Comparison of ENCODE assay signal across 15 cellular contexts in the genomic region with DNA sequence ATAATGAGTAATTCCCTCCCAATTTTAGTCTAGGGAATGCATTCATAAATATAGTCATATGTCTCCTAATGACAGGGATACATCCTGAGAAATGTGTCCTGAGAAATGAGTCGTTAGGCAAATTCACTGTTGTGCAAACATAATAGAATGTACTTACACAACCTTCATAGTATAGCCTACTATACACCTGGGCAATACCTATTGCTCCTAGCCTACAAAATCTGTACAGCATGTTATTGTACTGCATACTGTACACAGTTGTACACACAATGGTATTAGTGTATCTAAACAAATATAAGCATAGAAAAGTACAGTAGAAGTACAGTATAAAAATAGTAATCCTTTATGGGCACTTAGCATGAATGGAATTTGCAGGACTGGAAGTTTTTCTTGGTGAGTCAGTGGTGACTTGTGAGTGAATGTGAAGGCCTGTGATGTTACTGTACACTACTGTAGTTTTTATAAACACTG. TPM values are rescaled to one million over a fixed set of nuclear protein-coding genes. Genes with fewer than 3 reads are reported as not detected.
DNase-seq lines count a peak whose midpoint lies in the region; ATAC-seq and TF ChIP-seq lines count a peak whose summit lies in the region.
"Had no signal": no experiment of that assay in that cellular context is flagged by ENCODE, and none has a peak within 500 bp of the region (broad histone marks: within the 10 kb centered on the region; RNA-seq: fewer than 3 reads in every experiment).

No MANE protein-coding gene starts in this region.

- no peak overlapping the region for H3K27ac ChIP-seq in mesendoderm (ENCODE audit: low read depth, low read length)
- H3K27ac ChIP-seq: esophagus squamous epithelium, WERI-Rb-1 had no signal

- in situ Hi-C loops in astrocyte of the spinal cord (cut with HindIII; ENCODE audit: low sequenced_read_pairs), result no loop called here

- no peak overlapping the region for H3K9ac ChIP-seq in mesendoderm (ENCODE audit: low read length)

- no peak overlapping the region for H2AK5ac ChIP-seq in mesendoderm (ENCODE audit: low read length)

- no peak overlapping the region for H3K18ac ChIP-seq in mesendoderm (ENCODE audit: low read length)

- H3K79me1 ChIP-seq in mesendoderm (ENCODE audit: low read length), result peaks cover 9% of the 10 kb centered on the region

- no peak for ATAC-seq in GM18867 (IDR thresholded peaks at IDR 0.05; ENCODE audit: unreplicated experiment)
- no peak for ATAC-seq in HG02798 (IDR thresholded peaks at IDR 0.05; ENCODE audit: poor library complexity, unreplicated experiment)
- ATAC-seq in HG03439 (IDR thresholded peaks at IDR 0.05; ENCODE audit: unreplicated experiment), result no peak

- H4K8ac ChIP-seq in mesendoderm (ENCODE audit: low read depth, low read length), result no peak overlapping the region

- no peak overlapping the region for H2BK15ac ChIP-seq in mesendoderm (replicated peaks; ENCODE audit: low read depth)

- H3K4me3 ChIP-seq in BJ (ENCODE audit: low read depth, low read length) (no peak overlapping the region), MG63 (no peak overlapping the region), astrocyte of the spinal cord (ENCODE audit: low read depth, low read length) (no peak overlapping the region), mesendoderm (ENCODE audit: low read length) (no peak overlapping the region)
- H3K4me3 ChIP-seq: esophagus squamous epithelium had no signal

- no peak overlapping the region for H4K5ac ChIP-seq in mesendoderm (ENCODE audit: low read length)

- H3K79me2 ChIP-seq in mesendoderm (ENCODE audit: control insufficient read depth, insufficient read depth, low read length), result peaks cover 9% of the 10 kb centered on the region

- POLR2A ChIA-PET in BJ (lab: Charles Lee), result no interaction called here

- no peaks in the 10 kb centered on the region for H3K4me1 ChIP-seq in mesendoderm (ENCODE audit: control insufficient read depth, low read depth, low read length)

- peaks cover 4% of the 10 kb centered on the region for H3K36me3 ChIP-seq in BJ (ENCODE audit: control insufficient read depth, insufficient read depth, low read length)
- H3K36me3 ChIP-seq in MG63, result peaks cover 95% of the 10 kb centered on the region
- H3K36me3 ChIP-seq in mesendoderm (ENCODE audit: control insufficient read depth, insufficient read depth, low read length), result peaks cover 3% of the 10 kb centered on the region

- no peak for TF ChIP-seq CTCF in BJ (IDR thresholded peaks at IDR 0.05; ENCODE audit: insufficient read depth, low read depth, low read length)
- TF ChIP-seq CTCF in astrocyte of the spinal cord (IDR thresholded peaks at IDR 0.05; ENCODE audit: low read depth, low read length), result no peak

- no peak overlapping the region for H3K4me2 ChIP-seq in mesendoderm (ENCODE audit: low read length)

- no peak overlapping the region for H3K4ac ChIP-seq in mesendoderm (ENCODE audit: low read depth, low read length)

- WGBS in mesendoderm (ENCODE audit: extremely low coverage, insufficient coverage, low lambda C conversion rate), result no CpG with 5 or more reads among the region's 1 CpG

- no peak overlapping the region for H2BK5ac ChIP-seq in mesendoderm (ENCODE audit: low read length)

- CTCF ChIA-PET in BJ (lab: Yijun Ruan, JAX), result interaction anchor here (0.7 kb wide), 1 partner anchor 188 kb away, joined by 3 read pairs; no protein-coding TSS in a partner anchor

- no peak overlapping the region for H2BK120ac ChIP-seq in mesendoderm (ENCODE audit: low read depth, low read length)

- peaks cover 43% of the 10 kb centered on the region for H3K9me3 ChIP-seq in MG63

- no peak overlapping the region for H3K23ac ChIP-seq in mesendoderm (ENCODE audit: low read length)

- DNase-seq in BJ (ENCODE audit: low read depth) (peak; percentile 63), MG63 (peak; percentile 54), astrocyte of the spinal cord (ENCODE audit: low read depth, low spot score) (peak; percentile 77), kidney tubule cell (ENCODE audit: low spot score) (peak; percentile 86), mesendoderm (no peak)
- DNase-seq: caudate nucleus; CD8-positive, alpha-beta memory T cell; esophagus squamous epithelium; kidney; NCI-H2081; RPMI8226; WERI-Rb-1 had no signal

- H3K27me3 ChIP-seq in BJ (ENCODE audit: control insufficient read depth, insufficient read depth, low read length) (no peaks in the 10 kb centered on the region), MG63 (no peaks in the 10 kb centered on the region), mesendoderm (ENCODE audit: insufficient read depth, low read length, poor library complexity) (no peaks in the 10 kb centered on the region)
- H3K27me3 ChIP-seq: esophagus squamous epithelium had no signal

- H3K56ac ChIP-seq in mesendoderm (ENCODE audit: low read length), result no peak overlapping the region

RNA-seq across cellular contexts. Expression of a gene that starts 6.6 kb away (rescaled TPM):
- 30.6 and 52.7 TPM in 2 replicates for polyA plus RNA-seq in BJ (2011; rRNA removed)
- polyA minus RNA-seq in BJ (2011; rRNA and poly(A)+ RNA removed), result 12.3 and 12.9 TPM in 2 replicates
- total RNA-seq in MG63 (2014; rRNA removed; shearing (Covaris generic); ENCODE audit: low replicate concordance), result 29.3 and 36.2 TPM in 2 replicates
- 22.2 TPM for polyA plus RNA-seq in mesendoderm (2013, experiment 1 of 2)
- polyA plus RNA-seq in mesendoderm (2013, experiment 2 of 2), result 21.0 TPM

RNA-seq across cellular contexts. Expression of a gene that starts 6.8 kb away (rescaled TPM):
- polyA plus RNA-seq in BJ (2011; rRNA removed), result 5.0 and 8.4 TPM in 2 replicates
- polyA minus RNA-seq in BJ (2011; rRNA and poly(A)+ RNA removed), result 3.7 and 4.1 TPM in 2 replicates
- total RNA-seq in MG63 (2014; rRNA removed; shearing (Covaris generic); ENCODE audit: low replicate concordance), result 0.44 and 2.8 TPM in 2 replicates
- 3.1 TPM for polyA plus RNA-seq in mesendoderm (2013, experiment 1 of 2)
- polyA plus RNA-seq in mesendoderm (2013, experiment 2 of 2), result 3.1 TPM
